Comparison of ENCODE assay signal across 14 cellular contexts in genomic region chr1:33057095-33057494, GRCh38.
"Had no signal": no experiment of that assay in that cellular context is flagged by ENCODE, and none has a peak within 500 bp of the region (broad histone marks: within the 10 kb centered on the region; RNA-seq: fewer than 3 reads in every experiment).

No MANE protein-coding gene starts in this region.

- H3K4me2 ChIP-seq: neural progenitor cell had no signal

- H3K4me1 ChIP-seq: neural progenitor cell had no signal

- H3K9ac ChIP-seq: neural progenitor cell had no signal

- H3K9me3 ChIP-seq: body of pancreas, thoracic aorta had no signal

- H3K27me3 ChIP-seq: body of pancreas, esophagus muscularis mucosa, left lung, neural progenitor cell, sigmoid colon, stomach had no signal

- H3K4me3 ChIP-seq: body of pancreas, coronary artery, esophagus muscularis mucosa, left lung, neural progenitor cell, sigmoid colon, stomach, thoracic aorta had no signal

- H3K27ac ChIP-seq: body of pancreas, coronary artery, esophagus muscularis mucosa, left lung, neural progenitor cell, sigmoid colon, stomach, thoracic aorta had no signal

- H3K36me3 ChIP-seq: esophagus muscularis mucosa, left lung, neural progenitor cell, sigmoid colon, stomach, thoracic aorta had no signal

- DNase-seq: activated naive CD8-positive, alpha-beta T cell treated with anti-CD3 and anti-CD28 coated beads for 36 hours; amygdala; body of pancreas; hippocampal formation; kidney; left lung; mammary epithelial cell; sigmoid colon; stimulated activated CD4-positive, alpha-beta T cell treated with anti-CD3 and anti-CD28 coated beads, Interleukin-1b, Interleukin-23, amount 100 ng/mL, for 48 hours; stomach had no signal
